In the genomic region with DNA sequence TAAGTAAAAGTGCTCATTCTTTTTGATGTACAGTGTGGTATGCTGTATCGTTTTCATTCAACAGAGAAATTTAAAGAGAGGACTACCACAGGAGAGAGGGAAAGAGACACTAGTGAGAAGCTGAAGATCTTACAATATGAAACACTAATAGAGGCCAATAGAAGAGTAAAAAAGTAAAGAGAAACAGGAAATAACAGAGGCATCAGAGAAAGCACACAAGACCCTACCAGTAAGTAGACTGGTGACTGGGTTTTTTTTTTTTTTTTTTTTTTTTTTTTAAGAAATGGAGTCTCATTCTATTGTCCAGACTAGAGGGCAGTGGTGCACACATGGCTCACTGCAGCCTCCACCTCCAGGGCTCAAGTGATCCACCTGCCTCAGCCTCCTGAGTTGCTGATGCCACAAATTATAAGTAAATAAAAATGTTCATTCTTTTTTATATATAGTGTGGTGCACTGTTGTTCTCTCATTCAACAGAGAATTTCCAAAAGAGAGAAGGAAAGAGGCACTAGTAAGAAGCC, we compare ENCODE assay signal across 15 cellular contexts. TPM values are rescaled to one million over a fixed set of nuclear protein-coding genes. Genes with fewer than 3 reads are reported as not detected.
DNase-seq lines count a peak whose midpoint lies in the region; ATAC-seq and TF ChIP-seq lines count a peak whose summit lies in the region.
"Had no signal": no experiment of that assay in that cellular context is flagged by ENCODE, and none has a peak within 500 bp of the region (broad histone marks: within the 10 kb centered on the region; RNA-seq: fewer than 3 reads in every experiment).

No MANE protein-coding gene starts in this region.

- no peaks in the 10 kb centered on the region for H3K27me3 ChIP-seq in GM23338 (ENCODE audit: insufficient read depth)
- H3K27me3 ChIP-seq: BLaER1 had no signal

- H3K36me3 Mint-ChIP-seq in GM23338 (ENCODE audit: low read depth): peaks cover 4% of the 10 kb centered on the region; the same call in 1 of the 3 replicates
- H3K36me3 Mint-ChIP-seq in effector memory CD8-positive, alpha-beta T cell (ENCODE audit: insufficient read depth): peaks cover 11% of the 10 kb centered on the region

- peaks cover 4% of the 10 kb centered on the region; the same call in 1 of the 2 replicates for H3K36me3 ChIP-seq in GM23338 (ENCODE audit: insufficient read depth)
- H3K36me3 ChIP-seq: BLaER1 had no signal

- H3K27me3 Mint-ChIP-seq in GM23338 (ENCODE audit: insufficient read depth, low read depth, poor library complexity): peaks cover 4% of the 10 kb centered on the region
- H3K27me3 Mint-ChIP-seq in effector memory CD8-positive, alpha-beta T cell: no peaks in the 10 kb centered on the region

- no peak overlapping the region for H3K4me2 ChIP-seq in GM23338
- H3K4me2 ChIP-seq: BLaER1 had no signal

- no peaks in the 10 kb centered on the region for H3K9me2 ChIP-seq in GM23338 (ENCODE audit: insufficient read depth)

- no peak for ATAC-seq in GM23338
- peak; percentile 12 for ATAC-seq in effector memory CD8-positive, alpha-beta T cell (replicated peaks)

- H3K27ac ChIP-seq in GM23338 (ENCODE audit: low read depth): no peak overlapping the region
- H3K27ac ChIP-seq: BLaER1 had no signal

- H3K4me3 Mint-ChIP-seq in GM23338: no peak overlapping the region
- H3K4me3 Mint-ChIP-seq in effector memory CD8-positive, alpha-beta T cell: peak overlapping the region in 1 of 2 donors; percentile 7

- no peak overlapping the region for H2AFZ ChIP-seq in GM23338

- H3K27ac Mint-ChIP-seq in GM23338: peak overlapping the region; percentile 26; the same call in 1 of the 2 replicates
- peak overlapping the region in 1 of 2 donors; percentile 51 for H3K27ac Mint-ChIP-seq in effector memory CD8-positive, alpha-beta T cell

- H4K20me1 ChIP-seq in GM23338 (replicated peaks; ENCODE audit: insufficient read depth): no peaks in the 10 kb centered on the region
- H4K20me1 ChIP-seq: BLaER1 had no signal

- H3F3A ChIP-seq in GM23338 (replicated peaks; ENCODE audit: low read depth): no peaks in the 10 kb centered on the region

- H3K4me3 ChIP-seq in GM23338: no peak overlapping the region
- H3K4me3 ChIP-seq: BLaER1 had no signal

- peaks cover 15% of the 10 kb centered on the region for H3K4me1 Mint-ChIP-seq in GM23338
- peaks cover 6 to 14% of the 10 kb centered on the region in 2 donors for H3K4me1 Mint-ChIP-seq in effector memory CD8-positive, alpha-beta T cell (ENCODE audit: low read depth in 2 of 2)

- peaks cover 19% of the 10 kb centered on the region for H3K4me1 ChIP-seq in GM23338 (ENCODE audit: insufficient read depth)
- H3K4me1 ChIP-seq: BLaER1 had no signal

- peaks cover 9% of the 10 kb centered on the region; the same call in 1 of the 2 replicates for H3K79me2 ChIP-seq in GM23338 (replicated peaks; ENCODE audit: insufficient read depth)

- no peaks in the 10 kb centered on the region for H3K9me3 Mint-ChIP-seq in GM23338
- no peaks in the 10 kb centered on the region for H3K9me3 Mint-ChIP-seq in effector memory CD8-positive, alpha-beta T cell

- no peak; a peak in 1 of 4 replicates for TF ChIP-seq CTCF in GM23338 (conservative IDR thresholded peaks at IDR 0.05; ENCODE audit: low read depth in 2 of 2)

- DNase-seq in DMS53 (lab: John Stamatoyannopoulos, UW) (peak; percentile 25), DMS53 treated with DMSO at 0.1 percent for 48 hours (lab: John Stamatoyannopoulos, UW; ENCODE audit: unreplicated experiment) (no peak), GM23338 (ENCODE audit: low spot score) (no peak), OCI-M1 (lab: John Stamatoyannopoulos, UW) (peak; percentile 56), NCI-H345 (lab: John Stamatoyannopoulos, UW) (no peak), inferior parietal cortex (ENCODE audit: extremely low spot score) (no peak)
- no peak for DNase-seq in effector memory CD8-positive, alpha-beta T cell
- DNase-seq in stimulated activated CD4-positive, alpha-beta T cell treated with anti-CD3 and anti-CD28 coated beads, Interleukin-2, amount 100 ng/mL, for 48 hours: no peak
- DNase-seq: 8988T, H7, NCI-H1694, NCI-H446, NCI-H82, SHP77 treated with DMSO at 0.1 percent for 48 hours had no signal

TF ChIP-seq in GM23338, 12 proteins besides CTCF, POLR2A, EP300 and RAD21 (continues in another document):
- no peak for TF ChIP-seq ZNF331 (CRISPR knock-in tag; IDR thresholded peaks at IDR 0.05; ENCODE audit: low read depth)
- TF ChIP-seq ETS1 (IDR thresholded peaks at IDR 0.05): no peak
- TF ChIP-seq CREB1 (CRISPR knock-in tag; IDR thresholded peaks at IDR 0.05; ENCODE audit: low read depth): no peak
- TF ChIP-seq STAT1 (IDR thresholded peaks at IDR 0.05; ENCODE audit: unreplicated experiment): no peak
- TF ChIP-seq, protein P1, sequence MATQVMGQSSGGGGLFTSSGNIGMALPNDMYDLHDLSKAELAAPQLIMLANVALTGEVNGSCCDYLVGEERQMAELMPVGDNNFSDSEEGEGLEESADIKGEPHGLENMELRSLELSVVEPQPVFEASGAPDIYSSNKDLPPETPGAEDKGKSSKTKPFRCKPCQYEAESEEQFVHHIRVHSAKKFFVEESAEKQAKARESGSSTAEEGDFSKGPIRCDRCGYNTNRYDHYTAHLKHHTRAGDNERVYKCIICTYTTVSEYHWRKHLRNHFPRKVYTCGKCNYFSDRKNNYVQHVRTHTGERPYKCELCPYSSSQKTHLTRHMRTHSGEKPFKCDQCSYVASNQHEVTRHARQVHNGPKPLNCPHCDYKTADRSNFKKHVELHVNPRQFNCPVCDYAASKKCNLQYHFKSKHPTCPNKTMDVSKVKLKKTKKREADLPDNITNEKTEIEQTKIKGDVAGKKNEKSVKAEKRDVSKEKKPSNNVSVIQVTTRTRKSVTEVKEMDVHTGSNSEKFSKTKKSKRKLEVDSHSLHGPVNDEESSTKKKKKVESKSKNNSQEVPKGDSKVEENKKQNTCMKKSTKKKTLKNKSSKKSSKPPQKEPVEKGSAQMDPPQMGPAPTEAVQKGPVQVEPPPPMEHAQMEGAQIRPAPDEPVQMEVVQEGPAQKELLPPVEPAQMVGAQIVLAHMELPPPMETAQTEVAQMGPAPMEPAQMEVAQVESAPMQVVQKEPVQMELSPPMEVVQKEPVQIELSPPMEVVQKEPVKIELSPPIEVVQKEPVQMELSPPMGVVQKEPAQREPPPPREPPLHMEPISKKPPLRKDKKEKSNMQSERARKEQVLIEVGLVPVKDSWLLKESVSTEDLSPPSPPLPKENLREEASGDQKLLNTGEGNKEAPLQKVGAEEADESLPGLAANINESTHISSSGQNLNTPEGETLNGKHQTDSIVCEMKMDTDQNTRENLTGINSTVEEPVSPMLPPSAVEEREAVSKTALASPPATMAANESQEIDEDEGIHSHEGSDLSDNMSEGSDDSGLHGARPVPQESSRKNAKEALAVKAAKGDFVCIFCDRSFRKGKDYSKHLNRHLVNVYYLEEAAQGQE (IDR thresholded peaks at IDR 0.05; ENCODE audit: unreplicated experiment): no peak
- TF ChIP-seq NANOG (IDR thresholded peaks at IDR 0.05; ENCODE audit: borderline replicate concordance): no peak
- no peak for TF ChIP-seq EZH2 (IDR thresholded peaks at IDR 0.05; ENCODE audit: low read depth, unreplicated experiment)
- TF ChIP-seq ZNF114 (CRISPR knock-in tag; IDR thresholded peaks at IDR 0.05): no peak
- TF ChIP-seq JUNB (IDR thresholded peaks at IDR 0.05; ENCODE audit: unreplicated experiment): no peak
- no peak for TF ChIP-seq POLR2AphosphoS5 (IDR thresholded peaks at IDR 0.05; ENCODE audit: low read depth)

RNA-seq across cellular contexts. Expression of gene ELOVL4, which starts 18.8 kb away (rescaled TPM):
- 13.3 and 18.7 TPM in 2 replicates for total RNA-seq in GM23338 (2014; rRNA removed; shearing (Covaris generic))
- 15.1 and 16.8 TPM in 2 replicates for polyA plus RNA-seq in GM23338 (2016; fragmentation: Nextera tagmentation; extraction: Ambion mirVana)

Comparison
In these comparisons a context has a peak if more than half of its experiments do, and no peak if none do; other contexts are left out.
1. DNase-seq: peak in DMS53 (single experiment) and OCI-M1 (single experiment); none in DMS53 treated with DMSO at 0.1 percent for 48 hours (single experiment), GM23338 (single experiment), effector memory CD8-positive, alpha-beta T cell (0 of 3), NCI-H345 (single experiment), stimulated activated CD4-positive, alpha-beta T cell treated with anti-CD3 and anti-CD28 coated beads, Interleukin-2, amount 100 ng/mL, for 48 hours (0 of 2) and inferior parietal cortex (single experiment).